In genomic region chr10:124975977-124976514, GRCh38 we compare ENCODE assay signal across 14 cellular contexts. TPM values are rescaled to one million over a fixed set of nuclear protein-coding genes. Genes with fewer than 3 reads are reported as not detected.
A peak's percentile ranks its signal among the peaks of the same experiment; 100 is the strongest.
DNase-seq lines count a peak whose midpoint lies in the region; ATAC-seq and TF ChIP-seq lines count a peak whose summit lies in the region.
"Had no signal": no experiment of that assay in that cellular context is flagged by ENCODE, and none has a peak within 500 bp of the region (broad histone marks: within the 10 kb centered on the region; RNA-seq: fewer than 3 reads in every experiment).

No MANE protein-coding gene starts in this region.

- no peak overlapping the region for H3K4me3 ChIP-seq in astrocyte of the spinal cord (ENCODE audit: low read depth, low read length)
- H3K4me3 ChIP-seq: heart left ventricle had no signal

- peak overlapping the region; percentile 48 for H3K27ac Mint-ChIP-seq in activated CD8-positive, alpha-beta memory T cell treated with anti-CD3 and anti-CD28 coated beads, Interleukin-2, amount 10 ng/mL, durations not matched to agents 7 days and 5 days

- CTCF ChIA-PET in activated CD8-positive, alpha-beta memory T cell treated with anti-CD3 and anti-CD28 coated beads, Interleukin-2, amount 10 ng/mL, durations not matched to agents 7 days and 5 days (lab: Charles Lee): interaction anchor here (0.8 to 3.6 kb wide), 3 partner anchors 16 to 23 kb away, joined by 3 to 9 read pairs (median 4); no protein-coding TSS in a partner anchor

- no peak overlapping the region for H3K4me3 Mint-ChIP-seq in activated CD8-positive, alpha-beta memory T cell treated with anti-CD3 and anti-CD28 coated beads, Interleukin-2, amount 10 ng/mL, durations not matched to agents 7 days and 5 days
- H3K4me3 Mint-ChIP-seq: nephron had no signal

- H3K27me3 Mint-ChIP-seq in activated CD8-positive, alpha-beta memory T cell treated with anti-CD3 and anti-CD28 coated beads, Interleukin-2, amount 10 ng/mL, durations not matched to agents 7 days and 5 days: no peaks in the 10 kb centered on the region

- in situ Hi-C loops in astrocyte of the spinal cord (cut with HindIII; ENCODE audit: low sequenced_read_pairs): no loop called here

- peak; percentile 82 for ATAC-seq in activated CD8-positive, alpha-beta memory T cell treated with anti-CD3 and anti-CD28 coated beads, Interleukin-2, amount 10 ng/mL, durations not matched to agents 7 days and 5 days
- ATAC-seq in HG03066 (IDR thresholded peaks at IDR 0.05; ENCODE audit: low read depth, unreplicated experiment) (peak; percentile 59), GM18502 (IDR thresholded peaks at IDR 0.05; ENCODE audit: poor library complexity, unreplicated experiment) (no peak), HG02763 (IDR thresholded peaks at IDR 0.05; ENCODE audit: unreplicated experiment) (no peak)
- peak; percentile 89 for ATAC-seq in stimulated activated naive CD8-positive, alpha-beta T cell treated with anti-CD3 and anti-CD28 coated beads, Interleukin-15, Interleukin-2, amounts not matched to agents 100 U/mL and 50 U/mL, for 24 hours

- H3K9me3 Mint-ChIP-seq in activated CD8-positive, alpha-beta memory T cell treated with anti-CD3 and anti-CD28 coated beads, Interleukin-2, amount 10 ng/mL, durations not matched to agents 7 days and 5 days (ENCODE audit: low read depth): no peaks in the 10 kb centered on the region
- H3K9me3 Mint-ChIP-seq: nephron had no signal

- H3K36me3 Mint-ChIP-seq in activated CD8-positive, alpha-beta memory T cell treated with anti-CD3 and anti-CD28 coated beads, Interleukin-2, amount 10 ng/mL, durations not matched to agents 7 days and 5 days: peaks cover 18% of the 10 kb centered on the region

- TF ChIP-seq CTCF in astrocyte of the spinal cord (IDR thresholded peaks at IDR 0.05; ENCODE audit: low read depth, low read length): no peak

- H3K4me1 Mint-ChIP-seq in activated CD8-positive, alpha-beta memory T cell treated with anti-CD3 and anti-CD28 coated beads, Interleukin-2, amount 10 ng/mL, durations not matched to agents 7 days and 5 days: peaks cover 32% of the 10 kb centered on the region

- peak; percentile 62 for DNase-seq in activated CD8-positive, alpha-beta memory T cell treated with anti-CD3 and anti-CD28 coated beads, Interleukin-2, amount 10 ng/mL, durations not matched to agents 7 days and 5 days
- no peak for DNase-seq in activated CD8-positive, alpha-beta memory T cell treated with anti-CD3 and anti-CD28 coated beads, Interleukin-2, amount 50 U/mL, for 4 hours
- DNase-seq in astrocyte of the spinal cord (ENCODE audit: low read depth, low spot score): peak; percentile 35
- no peak for DNase-seq in stimulated activated naive CD8-positive, alpha-beta T cell treated with anti-CD3 and anti-CD28 coated beads, Interleukin-15, Interleukin-2, amounts not matched to agents 100 U/mL and 50 U/mL, for 24 hours
- DNase-seq in stimulated activated CD4-positive, alpha-beta T cell treated with anti-CD3 and anti-CD28 coated beads, Interleukin-4, amount 100 ng/mL, for 24 hours: no peak
- DNase-seq: 8988T; activated CD8-positive, alpha-beta memory T cell treated with anti-CD3 and anti-CD28 coated beads for 24 hours; heart left ventricle; NCI-H2029; SHP77 had no signal

RNA-seq across cellular contexts. Expression of gene ZRANB1, which starts 34.1 kb away (rescaled TPM):
- 10 to 100 TPM in 1 of 2 experiments, 1 to 10 TPM in 1; 9.8 to 11.5 TPM for total RNA-seq in activated CD8-positive, alpha-beta memory T cell treated with anti-CD3 and anti-CD28 coated beads, Interleukin-2, amount 10 ng/mL, durations not matched to agents 7 days and 5 days

Comparison
In these comparisons a context has a peak if more than half of its experiments do, and no peak if none do; other contexts are left out.
1. DNase-seq: peak in activated CD8-positive, alpha-beta memory T cell treated with anti-CD3 and anti-CD28 coated beads, Interleukin-2, amount 10 ng/mL, durations not matched to agents 7 days and 5 days (single experiment) and astrocyte of the spinal cord (single experiment); none in activated CD8-positive, alpha-beta memory T cell treated with anti-CD3 and anti-CD28 coated beads, Interleukin-2, amount 50 U/mL, for 4 hours (single experiment), stimulated activated naive CD8-positive, alpha-beta T cell treated with anti-CD3 and anti-CD28 coated beads, Interleukin-15, Interleukin-2, amounts not matched to agents 100 U/mL and 50 U/mL, for 24 hours (single experiment) and stimulated activated CD4-positive, alpha-beta T cell treated with anti-CD3 and anti-CD28 coated beads, Interleukin-4, amount 100 ng/mL, for 24 hours (single experiment).
2. ATAC-seq: peak in activated CD8-positive, alpha-beta memory T cell treated with anti-CD3 and anti-CD28 coated beads, Interleukin-2, amount 10 ng/mL, durations not matched to agents 7 days and 5 days (single experiment), HG03066 (single experiment) and stimulated activated naive CD8-positive, alpha-beta T cell treated with anti-CD3 and anti-CD28 coated beads, Interleukin-15, Interleukin-2, amounts not matched to agents 100 U/mL and 50 U/mL, for 24 hours (single experiment); none in GM18502 (single experiment) and HG02763 (single experiment).